8 cellular contexts compared by ENCODE assay signal in the genomic region with DNA sequence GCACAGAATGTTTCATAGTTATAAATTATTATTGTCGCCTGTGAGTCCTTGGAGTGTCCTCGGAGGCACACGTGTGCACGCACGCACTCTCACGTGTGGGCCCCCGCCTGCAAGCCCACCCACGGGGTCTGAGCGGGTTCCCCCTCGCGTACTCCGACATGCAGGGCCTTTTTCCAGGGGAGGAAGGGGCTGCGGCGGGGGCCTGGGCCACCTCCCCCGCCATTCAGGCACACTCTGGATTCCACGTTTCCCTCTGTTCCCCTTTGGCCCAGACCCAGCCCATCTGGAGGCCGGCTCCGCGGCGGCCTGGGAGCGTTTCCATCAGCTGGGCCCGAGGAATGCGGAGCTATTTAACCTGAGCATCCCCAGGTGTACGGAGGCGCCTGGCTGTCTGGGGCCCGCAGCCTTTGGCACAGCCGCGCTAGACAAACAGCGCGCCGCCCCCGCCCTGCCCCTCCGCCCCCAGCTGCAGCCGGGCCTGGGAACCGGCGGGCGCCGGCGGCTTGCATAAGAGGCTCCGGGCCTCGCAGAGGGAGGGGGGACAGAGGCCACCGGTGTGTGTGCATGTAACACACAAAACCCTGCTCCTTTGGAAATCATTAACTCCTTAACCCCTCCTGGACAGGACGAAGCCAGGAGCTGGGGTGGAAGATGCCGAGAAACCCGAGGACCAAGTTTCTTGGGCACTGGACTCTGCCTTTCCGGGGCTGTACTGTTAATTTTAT. TPM values are rescaled to one million over a fixed set of nuclear protein-coding genes. Genes with fewer than 3 reads are reported as not detected.
DNase-seq lines count a peak whose midpoint lies in the region; ATAC-seq, FAIRE-seq and TF ChIP-seq lines count a peak whose summit lies in the region.

No MANE protein-coding gene starts in this region.

- no peak overlapping the region for H3K56ac ChIP-seq in H9 (ENCODE audit: insufficient read length, low read depth, low read length)

- H3K4me2 ChIP-seq in H9 (ENCODE audit: insufficient read depth, insufficient read length, low read length) = peak overlapping the region; percentile 13
- peak overlapping the region; percentile 94 for H3K4me2 ChIP-seq in HepG2 (ENCODE audit: low read depth, low read length)

- peaks cover 3% of the 10 kb centered on the region in 2 experiments; a peak in 3 of 5 replicates for H3K9me3 Mint-ChIP-seq in H9

- no peak overlapping the region for H2BK15ac ChIP-seq in H9 (ENCODE audit: low read depth, low read length)

- no peak overlapping the region; the same call in 1 of the 2 replicates for H3K4ac ChIP-seq in H9 (ENCODE audit: low read depth, low read length)

- CTCF ChIA-PET in HepG2 (lab: Yijun Ruan, JAX; ENCODE audit: low intra/inter-chr PET ratio, low total read pairs) = interaction anchor here (0.9 to 8.3 kb wide), 2 partner anchors 38 to 45 kb away, joined by 3 to 335 read pairs; no protein-coding TSS in a partner anchor

- H2BK20ac ChIP-seq in H9 (ENCODE audit: low read depth, low read length, poor library complexity, severe bottlenecking) = no peak overlapping the region

- H2AFZ ChIP-seq in H9 (ENCODE audit: low read length) = no peak overlapping the region
- no peak overlapping the region for H2AFZ ChIP-seq in HepG2 (ENCODE audit: low read length)

- H3K4me3 ChIP-seq in HepG2 (replicated peaks in 1 of 3; ENCODE audit: insufficient read depth in 1 of 3, low read depth in 2 of 3, low read length in 3 of 3) = peak overlapping the region; percentile 81 to 99 (median 95)
- H3K4me3 ChIP-seq in thyroid gland (replicated peaks in 1 of 3) = peak overlapping the region in 1 of 3 donors; percentile 90

- H3K27me3 ChIP-seq in H9 (ENCODE audit: insufficient read depth, low read length) (no peaks in the 10 kb centered on the region), HepG2 (ENCODE audit: control insufficient read depth in 1 of 2, insufficient read depth in 2 of 2, low read length in 2 of 2) (no peaks in the 10 kb centered on the region; a peak in 1 of 5 replicates), thyroid gland (no peaks in the 10 kb centered on the region)

- H3K23ac ChIP-seq in H9 (ENCODE audit: insufficient read length, low read depth, low read length) = no peak overlapping the region

- H3K18ac ChIP-seq in H9 (ENCODE audit: insufficient read length, low read depth, low read length) = peak overlapping the region; percentile 82

- H3K27me3 Mint-ChIP-seq in H9 (ENCODE audit: low read depth) = peaks cover 7% of the 10 kb centered on the region

- H3K36me3 ChIP-seq in HepG2 (replicated peaks in 1 of 2; ENCODE audit: control insufficient read depth in 1 of 2, insufficient read depth in 2 of 2, low read length in 2 of 2) (peaks cover 0 to 5% of the 10 kb centered on the region in 2 experiments; a peak in 4 of 5 replicates), thyroid gland (peaks cover 12 to 17% of the 10 kb centered on the region in 2 donors)

- DNase-seq in H9 (peak; percentile 92), NCI-H345 treated with DMSO at 0.1 percent for 48 hours (lab: John Stamatoyannopoulos, UW; ENCODE audit: unreplicated experiment) (peak; percentile 64), HepG2 (ENCODE audit: low spot score) (peak; percentile 100), thyroid gland (peak; percentile 99)

- H3K79me2 ChIP-seq in H9 (ENCODE audit: insufficient read depth, low read length) = peaks cover 4% of the 10 kb centered on the region; the same call in 1 of the 2 replicates
- peaks cover 37% of the 10 kb centered on the region for H3K79me2 ChIP-seq in HepG2 (ENCODE audit: insufficient read depth, low read length)

- H3T11ph ChIP-seq in H9 (ENCODE audit: low read length) = no peak overlapping the region

- H3K27ac ChIP-seq in H9 (ENCODE audit: insufficient read length, low read depth, low read length) (no peak overlapping the region), cingulate gyrus (ENCODE audit: low read depth, low read length) (peak overlapping the region; percentile 10), HepG2 (ENCODE audit: extremely low read length, insufficient read depth, low read length) (peak overlapping the region; percentile 98), thyroid gland (peak overlapping the region; percentile 97 to 99 (median 98))

- no peak overlapping the region for H4K8ac ChIP-seq in H9 (replicated peaks; ENCODE audit: insufficient read length, low read depth, low read length)

- H2BK5ac ChIP-seq in H9 (ENCODE audit: insufficient read length, low read length) = no peak overlapping the region

- no peaks in the 10 kb centered on the region for H4K20me1 ChIP-seq in H9 (ENCODE audit: control insufficient read depth, insufficient read depth, insufficient read length)
- H4K20me1 ChIP-seq in HepG2 (ENCODE audit: insufficient read depth, low read length) = peaks cover 19% of the 10 kb centered on the region

- H3K4me1 Mint-ChIP-seq in H9 = peaks cover 33 to 49% of the 10 kb centered on the region in 2 experiments

- H3K36me3 Mint-ChIP-seq in H9 (ENCODE audit: insufficient read depth in 1 of 3, low read depth in 3 of 3) = peaks cover 6 to 22% (median 18%) of the 10 kb centered on the region in 3 experiments

- H3K9ac ChIP-seq in H9 (ENCODE audit: extremely low read depth, insufficient read length, low read length) (no peak overlapping the region), HepG2 (ENCODE audit: insufficient read depth, low read depth, low read length) (peak overlapping the region; percentile 99)

- H4K5ac ChIP-seq in H9 (ENCODE audit: insufficient read length, low read depth, low read length) = no peak overlapping the region

- H3K14ac ChIP-seq in H9 (ENCODE audit: insufficient read depth, low read length) = peak overlapping the region; percentile 40; the same call in 1 of the 2 replicates

- H2BK120ac ChIP-seq in H9 (ENCODE audit: low read depth, low read length, poor library complexity, severe bottlenecking) = no peak overlapping the region

- H3K27ac Mint-ChIP-seq in H9 = peak overlapping the region; percentile 97 to 100 (median 98)

- TF ChIP-seq POLR2A in HepG2 (IDR thresholded peaks at IDR 0.05; ENCODE audit: insufficient read depth in 1 of 2, low read depth in 2 of 2, low read length in 2 of 2) (peak in 1 of 2 experiments; percentile 81; a peak in 2 of 4 replicates), thyroid gland (IDR thresholded peaks at IDR 0.05) (peak; percentile 31 to 91)

- no CpG with 5 or more reads among the region's 46 CpGs for WGBS in H9 (ENCODE audit: extremely low coverage, insufficient read length, low lambda C conversion rate)
- 2% methylated on average over 40 of the region's 46 CpGs for WGBS in HepG2 (ENCODE audit: low lambda C conversion rate)
- WGBS in thyroid gland, 2 donors = 6 to 8% methylated on average over 31 of the region's 46 CpGs

- H3K79me1 ChIP-seq in H9 (ENCODE audit: insufficient read depth, low read depth, low read length, poor library complexity, severe bottlenecking) = no peaks in the 10 kb centered on the region

- H4K91ac ChIP-seq in H9 (ENCODE audit: insufficient read length, low read depth, low read length) = no peak overlapping the region

- peak overlapping the region; percentile 62 to 93; a peak in 4 of 5 replicates for H3K4me3 Mint-ChIP-seq in H9

- in situ Hi-C loops in HepG2 (cut with HindIII; ENCODE audit: extremely low pct_ligation_motif_present, low pct_unique_long_range_greater_than_20kb) = no loop called here

- no peak for TF ChIP-seq CTCF in H9 (conservative IDR thresholded peaks at IDR 0.05)
- TF ChIP-seq CTCF in HepG2 (CRISPR knock-in tag; IDR thresholded peaks at IDR 0.05) = peak; percentile 45; the same call in 1 of the 2 replicates
- peak in 1 of 6 experiments; percentile 6 for TF ChIP-seq CTCF in thyroid gland (IDR thresholded peaks at IDR 0.05)

- FAIRE-seq in HepG2 (lab: Jason Lieb, UNC) = peak; percentile 85

- H3K4me1 ChIP-seq in H9 (ENCODE audit: insufficient read depth, low read length) (peaks cover 5% of the 10 kb centered on the region; the same call in 1 of the 2 replicates), HepG2 (ENCODE audit: insufficient read depth, low read length) (peaks cover 62% of the 10 kb centered on the region), thyroid gland (peaks cover 51 to 52% of the 10 kb centered on the region in 2 donors)

- intact Hi-C loops in HepG2 (cut with micrococcal nuclease; ENCODE audit: unreplicated experiment) = loop anchor here (5.0 kb wide), 1 partner anchor 114 kb away; the partner anchor contains the start of gene BCL2L1
- intact Hi-C loops in thyroid gland (cut with DNase I) = no loop called here

- peaks cover 17% of the 10 kb centered on the region for H3K23me2 ChIP-seq in H9 (ENCODE audit: insufficient read length, low read depth, low read length, poor library complexity, severe bottlenecking)

- ATAC-seq in HepG2 (peak; percentile 52), HG03097 (IDR thresholded peaks at IDR 0.05; ENCODE audit: low FRiP score, unreplicated experiment) (no peak), GM19328 (IDR thresholded peaks at IDR 0.05; ENCODE audit: unreplicated experiment) (no peak), HG03175 (IDR thresholded peaks at IDR 0.05; ENCODE audit: unreplicated experiment) (no peak)

- no peaks in the 10 kb centered on the region for H3K9me3 ChIP-seq in H9 (ENCODE audit: control insufficient read depth, low read depth, low read length)
- no peaks in the 10 kb centered on the region for H3K9me3 ChIP-seq in HepG2 (ENCODE audit: low read length)
- no peaks in the 10 kb centered on the region for H3K9me3 ChIP-seq in thyroid gland

- no peak overlapping the region for H2BK12ac ChIP-seq in H9 (ENCODE audit: insufficient read length, low read depth, low read length)

- no TSS peak for BruUV-seq in HepG2 (replicated peaks; lab: Mats Ljungman, UMichigan)

- POLR2A ChIA-PET in HepG2 (lab: Yijun Ruan, JAX) = interaction anchor here (0.6 to 13.6 kb wide), 26 partner anchors 8 to 131 kb away, joined by 3 to 1427 read pairs (median 8); partner anchors contain the start of genes BCL2L1 and TPX2

- peak; percentile 84; the same call in 1 of the 2 replicates for TF ChIP-seq RAD21 in HepG2 (CRISPR knock-in tag; IDR thresholded peaks at IDR 0.05)

- TF ChIP-seq EP300 in HepG2 (IDR thresholded peaks at IDR 0.05; ENCODE audit: low read depth in 2 of 2, low read length in 2 of 2) (peak; percentile 100), HepG2 (CRISPR knock-in tag; IDR thresholded peaks at IDR 0.05; ENCODE audit: borderline replicate concordance) (peak; percentile 100)

- no peak overlapping the region for H2AK5ac ChIP-seq in H9 (ENCODE audit: insufficient read length, low read length)

RNA-seq across cellular contexts. Expression of gene ID1, which starts 3.3 kb away (rescaled TPM):
- total RNA-seq in H9 (2021) (355 and 360 TPM in 2 replicates), HepG2 (2016; rRNA removed; fragmentation: Illumina TruSeq; extraction: Trizol) (315 and 419 TPM in 2 replicates), thyroid gland (1,000 to 10,000 TPM; 1,083 to 1,350 (median 1,205) TPM)
- 421 and 422 TPM in 2 replicates for total RNA-seq in HepG2 (2016; cell fraction: cytosol; rRNA removed; fragmentation: Illumina TruSeq; extraction: Trizol; ENCODE audit: low read depth)
- total RNA-seq in HepG2 (2016; cell fraction: insoluble cytoplasmic fraction; rRNA removed; fragmentation: Illumina TruSeq; extraction: Trizol) = 297 and 421 TPM in 2 replicates
- total RNA-seq in HepG2 (2016; cell fraction: membrane; rRNA removed; fragmentation: Illumina TruSeq; extraction: Trizol) = 329 and 339 TPM in 2 replicates
- total RNA-seq in HepG2 (2016; cell fraction: nucleus; rRNA removed; fragmentation: Illumina TruSeq; extraction: Trizol) = 273 and 295 TPM in 2 replicates
- polyA plus RNA-seq in HepG2 (2011; rRNA removed) = 258 and 320 TPM in 2 replicates
- 494 and 1,223 TPM in 2 replicates for polyA plus RNA-seq in HepG2 (2011; cell fraction: cytosol; rRNA removed)
- 541 and 1,398 TPM in 2 replicates for polyA plus RNA-seq in HepG2 (2011; cell fraction: nucleus; rRNA removed)
- 119 and 147 TPM in 2 replicates for polyA plus RNA-seq in HepG2 (2012)
- polyA plus RNA-seq in HepG2 (2016; cell fraction: cytosol; fragmentation: Illumina TruSeq; extraction: Trizol; ENCODE audit: low read depth) = 99.0 and 102 TPM in 2 replicates
- polyA plus RNA-seq in HepG2 (2016; cell fraction: insoluble cytoplasmic fraction; fragmentation: Illumina TruSeq; extraction: Trizol; ENCODE audit: low read depth) = 273 and 282 TPM in 2 replicates
- 104 TPM in 2 replicates for polyA plus RNA-seq in HepG2 (2016; cell fraction: membrane; fragmentation: Illumina TruSeq; extraction: Trizol; ENCODE audit: low read depth)
- 496 and 499 TPM in 2 replicates for polyA plus RNA-seq in HepG2 (2016; cell fraction: nucleus; fragmentation: Illumina TruSeq; extraction: Trizol; ENCODE audit: insufficient read depth, low read depth)
- polyA minus RNA-seq in HepG2 (2011; rRNA and poly(A)+ RNA removed; ENCODE audit: low replicate concordance) = 259 and 709 TPM in 2 replicates
- polyA minus RNA-seq in HepG2 (2011; cell fraction: cytosol; rRNA and poly(A)+ RNA removed) = 242 and 434 TPM in 2 replicates
- 194 and 456 TPM in 2 replicates for polyA minus RNA-seq in HepG2 (2011; cell fraction: nucleus; rRNA and poly(A)+ RNA removed)

RNA-seq across cellular contexts. Expression of gene COX4I2, which starts 29.3 kb away (rescaled TPM):
- total RNA-seq in H9 (2021) = not detected in 2 replicates
- not detected in 2 replicates for total RNA-seq in HepG2 (2016; rRNA removed; fragmentation: Illumina TruSeq; extraction: Trizol)
- not detected in 2 replicates for total RNA-seq in HepG2 (2016; cell fraction: cytosol; rRNA removed; fragmentation: Illumina TruSeq; extraction: Trizol; ENCODE audit: low read depth)
- not detected in 2 replicates for total RNA-seq in HepG2 (2016; cell fraction: insoluble cytoplasmic fraction; rRNA removed; fragmentation: Illumina TruSeq; extraction: Trizol)
- total RNA-seq in HepG2 (2016; cell fraction: membrane; rRNA removed; fragmentation: Illumina TruSeq; extraction: Trizol) = not detected in 2 replicates
- not detected in 2 replicates for total RNA-seq in HepG2 (2016; cell fraction: nucleus; rRNA removed; fragmentation: Illumina TruSeq; extraction: Trizol)
- 0.74 and 1.1 TPM in 2 replicates for polyA plus RNA-seq in HepG2 (2011; rRNA removed)
- 0.97 and 1.4 TPM in 2 replicates for polyA plus RNA-seq in HepG2 (2011; cell fraction: cytosol; rRNA removed)
- 0.31 TPM in 1 of 2 replicates, not detected in the other for polyA plus RNA-seq in HepG2 (2011; cell fraction: nucleus; rRNA removed)
- polyA plus RNA-seq in HepG2 (2012) = 0.61 and 0.68 TPM in 2 replicates
- polyA plus RNA-seq in HepG2 (2016; cell fraction: cytosol; fragmentation: Illumina TruSeq; extraction: Trizol; ENCODE audit: low read depth) = not detected in 2 replicates
- polyA plus RNA-seq in HepG2 (2016; cell fraction: insoluble cytoplasmic fraction; fragmentation: Illumina TruSeq; extraction: Trizol; ENCODE audit: low read depth) = not detected in 2 replicates
- polyA plus RNA-seq in HepG2 (2016; cell fraction: membrane; fragmentation: Illumina TruSeq; extraction: Trizol; ENCODE audit: low read depth) = not detected in 2 replicates
- not detected in 2 replicates for polyA plus RNA-seq in HepG2 (2016; cell fraction: nucleus; fragmentation: Illumina TruSeq; extraction: Trizol; ENCODE audit: insufficient read depth, low read depth)
- polyA minus RNA-seq in HepG2 (2011; rRNA and poly(A)+ RNA removed; ENCODE audit: low replicate concordance) = not detected in 2 replicates
- polyA minus RNA-seq in HepG2 (2011; cell fraction: cytosol; rRNA and poly(A)+ RNA removed) = not detected in 2 replicates
- polyA minus RNA-seq in HepG2 (2011; cell fraction: nucleus; rRNA and poly(A)+ RNA removed) = not detected in 2 replicates
- total RNA-seq in thyroid gland = 1 to 10 TPM; 1.1 to 4.8 (median 3.4) TPM
